15 cellular contexts compared by ENCODE assay signal in genomic region chr9:125825762-125826161, GRCh38.
"Had no signal": no experiment of that assay in that cellular context is flagged by ENCODE, and none has a peak within 500 bp of the region (broad histone marks: within the 10 kb centered on the region; RNA-seq: fewer than 3 reads in every experiment).

No MANE protein-coding gene starts in this region.

- H2AFZ ChIP-seq: hepatocyte had no signal

- H3K9me3 ChIP-seq: transverse colon had no signal

- ATAC-seq: activated CD4-positive, CD25-positive, alpha-beta regulatory T cell treated with anti-CD3 and anti-CD28 coated beads, Interleukin-2, amount 50 U/mL, for 24 hours; left ventricle myocardium superior; sciatic nerve had no signal

- H3K27me3 Mint-ChIP-seq: progenitor cell of endocrine pancreas had no signal

- H3K27ac Mint-ChIP-seq: progenitor cell of endocrine pancreas had no signal

- DNase-seq: activated T-cell treated with anti-CD3 and anti-CD28 coated beads, Interleukin-2, amount 50 U/mL, for 1 hour; cortex of kidney; effector memory CD4-positive, alpha-beta T cell; erythroblast; kidney; left ventricle myocardium superior; nucleus accumbens; stimulated activated naive CD4-positive, alpha-beta T cell; substantia nigra; T-helper 2 cell; transverse colon had no signal

- H3K27me3 ChIP-seq: hepatocyte, transverse colon had no signal

- H3K4me2 ChIP-seq: hepatocyte had no signal

- H3K36me3 ChIP-seq: transverse colon had no signal

- H3K27ac ChIP-seq: hepatocyte, transverse colon had no signal

- H3K4me3 ChIP-seq: hepatocyte, transverse colon had no signal
